Comparison of ENCODE assay signal across 28 cellular contexts in the genomic region with DNA sequence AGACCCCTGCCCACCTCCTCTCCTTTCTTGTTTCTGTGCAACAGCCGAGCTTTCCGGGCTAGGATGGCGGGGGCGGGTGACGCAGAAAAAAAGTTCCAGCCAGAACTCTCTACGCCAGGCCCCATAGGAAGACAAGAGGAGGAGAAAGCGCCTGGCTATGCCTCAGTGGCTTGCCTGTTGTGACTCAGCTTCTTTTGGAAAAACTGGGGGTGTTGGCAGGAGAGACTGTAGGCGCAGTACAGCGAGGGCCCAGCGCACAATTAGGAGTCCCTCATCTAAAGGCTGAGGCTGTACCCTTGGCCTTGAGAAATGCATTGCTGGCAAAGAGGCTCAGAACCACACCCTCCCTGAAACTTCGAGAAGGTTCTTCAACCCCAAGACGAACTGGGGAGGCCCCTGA. TPM values are rescaled to one million over a fixed set of nuclear protein-coding genes. Genes with fewer than 3 reads are reported as not detected.
"Had no signal": no experiment of that assay in that cellular context is flagged by ENCODE, and none has a peak within 500 bp of the region (broad histone marks: within the 10 kb centered on the region; RNA-seq: fewer than 3 reads in every experiment).

No MANE protein-coding gene starts in this region.

- H3K4me1 Mint-ChIP-seq: activated CD4-positive, alpha-beta memory T cell treated with anti-CD3 and anti-CD28 coated beads, Interleukin-2, amount 10 ng/mL, durations not matched to agents 7 days and 5 days; activated CD4-positive, alpha-beta T cell treated with anti-CD3 and anti-CD28 coated beads, Interleukin-2, amount 10 ng/mL, durations not matched to agents 7 days and 5 days; activated naive CD4-positive, alpha-beta T cell treated with anti-CD3 and anti-CD28 coated beads, Interleukin-2, amount 10 ng/mL, durations not matched to agents 7 days and 5 days; activated naive CD8-positive, alpha-beta T cell treated with anti-CD3 and anti-CD28 coated beads for 36 hours had no signal

- H3K36me3 Mint-ChIP-seq: activated naive CD4-positive, alpha-beta T cell treated with anti-CD3 and anti-CD28 coated beads, Interleukin-2, amount 10 ng/mL, durations not matched to agents 7 days and 5 days; activated naive CD8-positive, alpha-beta T cell treated with anti-CD3 and anti-CD28 coated beads for 36 hours had no signal

- H3K27me3 Mint-ChIP-seq: activated CD4-positive, alpha-beta T cell treated with anti-CD3 and anti-CD28 coated beads, Interleukin-2, amount 10 ng/mL, durations not matched to agents 7 days and 5 days; activated naive CD8-positive, alpha-beta T cell treated with anti-CD3 and anti-CD28 coated beads for 36 hours had no signal

- H3K27ac ChIP-seq: Peyer's patch, VCaP had no signal

- H3K36me3 ChIP-seq: Peyer's patch had no signal

- DNase-seq: activated CD4-positive, alpha-beta memory T cell treated with anti-CD3 and anti-CD28 coated beads, Interleukin-2, amount 10 ng/mL, durations not matched to agents 7 days and 5 days; activated CD4-positive, alpha-beta T cell treated with anti-CD3 and anti-CD28 coated beads, Interleukin-2, amount 10 ng/mL, durations not matched to agents 7 days and 5 days; activated CD4-positive, CD25-positive, alpha-beta regulatory T cell; activated CD8-positive, alpha-beta memory T cell treated with anti-CD3 and anti-CD28 coated beads, Interleukin-2, amount 50 U/mL, for 4 hours; activated gamma-delta T cell treated with Interleukin-2 at 50 U/mL for 16 hours; activated naive CD4-positive, alpha-beta T cell treated with anti-CD3 and anti-CD28 coated beads, Interleukin-2, amount 10 ng/mL, durations not matched to agents 7 days and 5 days; activated naive CD8-positive, alpha-beta T cell treated with anti-CD3 and anti-CD28 coated beads for 36 hours; activated T-cell treated with anti-CD3 and anti-CD28 coated beads, Interleukin-2, amount 50 U/mL, for 72 hours; Karpas-422; MM.1S; NCI-H1105; NCI-H1436; NCI-H1694 treated with DMSO at 0.1 percent for 48 hours; NCI-H2029 treated with DMSO at 0.1 percent for 48 hours; NCI-H345; NCI-H510A; NCI-H69; NK-92 treated with Interleukin-12 subunit alpha and Interleukin-12 subunit beta, amount 100 ng/mL, for 24 hours; Peyer's patch; SHP77 treated with DMSO at 0.1 percent for 48 hours; T-helper 17 cell; T-helper 9 cell had no signal

- FAIRE-seq: TTC549 had no signal

- H3K27ac Mint-ChIP-seq: activated CD4-positive, alpha-beta memory T cell treated with anti-CD3 and anti-CD28 coated beads, Interleukin-2, amount 10 ng/mL, durations not matched to agents 7 days and 5 days; activated CD4-positive, alpha-beta T cell treated with anti-CD3 and anti-CD28 coated beads, Interleukin-2, amount 10 ng/mL, durations not matched to agents 7 days and 5 days; activated naive CD4-positive, alpha-beta T cell treated with anti-CD3 and anti-CD28 coated beads, Interleukin-2, amount 10 ng/mL, durations not matched to agents 7 days and 5 days; activated naive CD8-positive, alpha-beta T cell treated with anti-CD3 and anti-CD28 coated beads for 36 hours; activated T-cell treated with anti-CD3 and anti-CD28 coated beads, Interleukin-2, amount 50 U/mL, for 72 hours; activated T-helper 2 cell treated with anti-CD3 and anti-CD28 coated beads, Interferon-gamma antibody, Interleukin-2, Interleukin-4, amounts not matched to agents 10 μg/mL and 5 μg/mL and 100 μg/mL, durations not matched to agents 14 hours and 24 hours and 36 hours; T-helper 17 cell had no signal

- H3K9me3 Mint-ChIP-seq: activated CD4-positive, alpha-beta memory T cell treated with anti-CD3 and anti-CD28 coated beads, Interleukin-2, amount 10 ng/mL, durations not matched to agents 7 days and 5 days; activated naive CD4-positive, alpha-beta T cell treated with anti-CD3 and anti-CD28 coated beads, Interleukin-2, amount 10 ng/mL, durations not matched to agents 7 days and 5 days; activated T-cell treated with anti-CD3 and anti-CD28 coated beads, Interleukin-2, amount 50 U/mL, for 72 hours; activated T-helper 2 cell treated with anti-CD3 and anti-CD28 coated beads, Interferon-gamma antibody, Interleukin-2, Interleukin-4, amounts not matched to agents 10 μg/mL and 5 μg/mL and 100 μg/mL, durations not matched to agents 14 hours and 24 hours and 36 hours had no signal

- H3K27me3 ChIP-seq: Peyer's patch had no signal

- H3K9me3 ChIP-seq: Peyer's patch had no signal

- H3K4me3 ChIP-seq: Peyer's patch had no signal

- H3K4me3 Mint-ChIP-seq: activated CD4-positive, alpha-beta memory T cell treated with anti-CD3 and anti-CD28 coated beads, Interleukin-2, amount 10 ng/mL, durations not matched to agents 7 days and 5 days; activated CD4-positive, alpha-beta T cell treated with anti-CD3 and anti-CD28 coated beads, Interleukin-2, amount 10 ng/mL, durations not matched to agents 7 days and 5 days; activated naive CD4-positive, alpha-beta T cell treated with anti-CD3 and anti-CD28 coated beads, Interleukin-2, amount 10 ng/mL, durations not matched to agents 7 days and 5 days; activated naive CD8-positive, alpha-beta T cell treated with anti-CD3 and anti-CD28 coated beads for 36 hours; activated T-cell treated with anti-CD3 and anti-CD28 coated beads, Interleukin-2, amount 50 U/mL, for 72 hours; T-helper 17 cell had no signal

- H3K4me1 ChIP-seq: Peyer's patch had no signal

- ATAC-seq: activated T-cell treated with anti-CD3 and anti-CD28 coated beads, Interleukin-2, amount 50 U/mL, for 72 hours; T-helper 17 cell had no signal

RNA-seq across cellular contexts. Expression of a gene that starts 28.0 kb away (rescaled TPM):
- total RNA-seq: activated CD4-positive, alpha-beta memory T cell treated with anti-CD3 and anti-CD28 coated beads, Interleukin-2, amount 10 ng/mL, durations not matched to agents 7 days and 5 days; activated CD4-positive, alpha-beta T cell treated with anti-CD3 and anti-CD28 coated beads, Interleukin-2, amount 10 ng/mL, durations not matched to agents 7 days and 5 days; activated naive CD8-positive, alpha-beta T cell treated with anti-CD3 and anti-CD28 coated beads for 36 hours; activated T-helper 2 cell treated with anti-CD3 and anti-CD28 coated beads, Interferon-gamma antibody, Interleukin-2, Interleukin-4, amounts not matched to agents 10 μg/mL and 5 μg/mL and 100 μg/mL, durations not matched to agents 14 hours and 24 hours and 36 hours; cardiac septum; cerebellum; SK-MEL-5; T-helper 17 cell had no signal

RNA-seq across cellular contexts. Expression of a gene that starts 36.7 kb away (rescaled TPM):
- total RNA-seq: activated CD4-positive, alpha-beta memory T cell treated with anti-CD3 and anti-CD28 coated beads, Interleukin-2, amount 10 ng/mL, durations not matched to agents 7 days and 5 days; activated CD4-positive, alpha-beta T cell treated with anti-CD3 and anti-CD28 coated beads, Interleukin-2, amount 10 ng/mL, durations not matched to agents 7 days and 5 days; activated naive CD8-positive, alpha-beta T cell treated with anti-CD3 and anti-CD28 coated beads for 36 hours; activated T-cell treated with anti-CD3 and anti-CD28 coated beads, Interleukin-2, amount 50 U/mL, for 72 hours; activated T-helper 2 cell treated with anti-CD3 and anti-CD28 coated beads, Interferon-gamma antibody, Interleukin-2, Interleukin-4, amounts not matched to agents 10 μg/mL and 5 μg/mL and 100 μg/mL, durations not matched to agents 14 hours and 24 hours and 36 hours; cardiac septum; cerebellum; Peyer's patch; SK-MEL-5; T-helper 17 cell had no signal
